In the genomic region with DNA sequence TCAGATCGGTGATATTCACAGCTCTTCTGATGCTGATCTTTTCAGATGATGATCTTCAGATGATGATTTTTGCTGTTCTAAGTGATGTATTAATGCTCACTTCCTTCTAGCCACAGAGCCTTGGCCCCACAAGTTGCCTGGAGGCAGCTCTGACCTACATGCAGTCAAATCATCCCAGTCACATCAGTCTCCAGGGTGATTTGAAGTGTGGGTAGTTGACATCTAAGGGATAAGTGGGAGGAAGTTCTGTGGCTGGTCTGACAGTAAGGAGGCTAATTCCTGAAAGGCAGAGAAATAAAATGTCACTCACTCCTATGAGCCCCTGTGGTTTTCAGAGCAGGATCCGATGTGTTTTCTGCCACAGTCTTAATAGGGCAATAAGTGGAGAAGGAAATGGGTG, we compare ENCODE assay signal across 15 cellular contexts.
DNase-seq lines count a peak whose midpoint lies in the region; ATAC-seq and TF ChIP-seq lines count a peak whose summit lies in the region.
"Had no signal": no experiment of that assay in that cellular context is flagged by ENCODE, and none has a peak within 500 bp of the region (broad histone marks: within the 10 kb centered on the region; RNA-seq: fewer than 3 reads in every experiment).

No MANE protein-coding gene starts in this region.

- H3K27ac ChIP-seq in DND-41 (ENCODE audit: low read length) (peak overlapping the region; percentile 7), heart left ventricle (no peak overlapping the region)
- H3K27ac ChIP-seq: ascending aorta, psoas muscle had no signal

- no peak for TF ChIP-seq CTCF in DND-41 (IDR thresholded peaks at IDR 0.05; ENCODE audit: borderline replicate concordance, extremely low read depth, low read length, poor library complexity, severe bottlenecking)
- no peak for TF ChIP-seq CTCF in epithelial cell of esophagus (IDR thresholded peaks at IDR 0.05; ENCODE audit: insufficient read depth, low read depth, low read length, missing control alignments)
- TF ChIP-seq CTCF in heart left ventricle (IDR thresholded peaks at IDR 0.05) = no peak

- ATAC-seq in DND-41 (ENCODE audit: insufficient read depth, low read depth) (peak; percentile 81), GM21381 (IDR thresholded peaks at IDR 0.05; ENCODE audit: unreplicated experiment) (peak; percentile 68), heart left ventricle (no peak)
- ATAC-seq: psoas muscle had no signal

- no peak overlapping the region for H3K4me2 ChIP-seq in DND-41 (ENCODE audit: insufficient read depth, low read length)

- no peaks in the 10 kb centered on the region for H3K79me2 ChIP-seq in DND-41 (ENCODE audit: insufficient read depth, low read length)

- TF ChIP-seq POLR2A in heart left ventricle (IDR thresholded peaks at IDR 0.05) = no peak

- H3K4me3 ChIP-seq in DND-41 (ENCODE audit: low read depth in 1 of 2, low read length in 2 of 2) (no peak overlapping the region), epithelial cell of esophagus (ENCODE audit: low read length) (no peak overlapping the region), heart left ventricle (no peak overlapping the region)
- H3K4me3 ChIP-seq: ascending aorta, psoas muscle had no signal

- 58 to 68% (median 65%) methylated on average over 2 of the region's 2 CpGs for WGBS in heart left ventricle, 4 donors

- H3K9me3 ChIP-seq in DND-41 (ENCODE audit: insufficient read depth, low read length, severe bottlenecking) = no peaks in the 10 kb centered on the region
- H3K9me3 ChIP-seq in heart left ventricle = no peaks in the 10 kb centered on the region
- H3K9me3 ChIP-seq: ascending aorta, psoas muscle had no signal

- peaks cover 29% of the 10 kb centered on the region for H3K4me1 ChIP-seq in DND-41 (ENCODE audit: insufficient read depth, low read length)
- H3K4me1 ChIP-seq in heart left ventricle = peaks cover 0 to 10% (median 0%) of the 10 kb centered on the region in 12 donors
- H3K4me1 ChIP-seq: ascending aorta, psoas muscle had no signal

- no peak overlapping the region for H2AFZ ChIP-seq in DND-41 (ENCODE audit: low read depth, low read length)

- H3K27me3 ChIP-seq in DND-41 (ENCODE audit: insufficient read depth, low read length, poor library complexity) (no peaks in the 10 kb centered on the region), heart left ventricle (no peaks in the 10 kb centered on the region)
- H3K27me3 ChIP-seq: ascending aorta had no signal

- H3K9ac ChIP-seq in DND-41 (ENCODE audit: low read depth, low read length) = no peak overlapping the region

- DNase-seq in DND-41 (peak; percentile 40), Kasumi-1 (lab: John Stamatoyannopoulos, UW) (peak; percentile 90 to 93), epithelial cell of esophagus (ENCODE audit: low read depth) (peak; percentile 16), HuH-7.5 (ENCODE audit: low spot score) (no peak), GOT3 (lab: John Stamatoyannopoulos, UW) (no peak), cerebellar nuclear complex (lab: John Stamatoyannopoulos, UW) (no peak), heart left ventricle (no peak)
- DNase-seq: C1 segment of cervical spinal cord; NCI-H1436 treated with DMSO at 0.1 percent for 48 hours; NCI-H748 treated with DMSO at 0.1 percent for 48 hours; psoas muscle; stimulated activated CD4-positive, alpha-beta T cell treated with anti-CD3 and anti-CD28 coated beads, Interleukin-4, amount 100 ng/mL, for 1 hour; stimulated activated naive CD4-positive, alpha-beta T cell had no signal

- intact Hi-C loops in heart left ventricle (cut with DNase I) = no loop called here

- H3K36me3 ChIP-seq in DND-41 (ENCODE audit: insufficient read depth, low read length) (no peaks in the 10 kb centered on the region), heart left ventricle (no peaks in the 10 kb centered on the region)
- H3K36me3 ChIP-seq: ascending aorta had no signal

- H4K20me1 ChIP-seq in DND-41 (ENCODE audit: insufficient read depth, low read length) = no peaks in the 10 kb centered on the region

Comparison
In these comparisons a context has a peak if more than half of its experiments do, and no peak if none do; other contexts are left out.
1. ATAC-seq: peak in DND-41 (single experiment) and GM21381 (single experiment); none in heart left ventricle (0 of 4).
2. DNase-seq: peak in DND-41 (single experiment), Kasumi-1 (2 of 2) and epithelial cell of esophagus (single experiment); none in HuH-7.5 (single experiment), GOT3 (single experiment), cerebellar nuclear complex (0 of 2) and heart left ventricle (0 of 5).